ENCODE assay signal across 16 cellular contexts in genomic region chr3:130991126-130991525, GRCh38.
"Had no signal": no experiment of that assay in that cellular context is flagged by ENCODE, and none has a peak within 500 bp of the region (broad histone marks: within the 10 kb centered on the region; RNA-seq: fewer than 3 reads in every experiment).

No MANE protein-coding gene starts in this region.

- H3K4me1 Mint-ChIP-seq: mesothelial cell of epicardium had no signal

- H3K9me3 ChIP-seq: heart left ventricle, ovary, prostate gland, testis, vagina had no signal

- H3K27me3 ChIP-seq: heart left ventricle, ovary, testis, vagina had no signal

- H3K27ac Mint-ChIP-seq: activated CD4-positive, alpha-beta memory T cell treated with anti-CD3 and anti-CD28 coated beads for 36 hours; activated naive CD4-positive, alpha-beta T cell treated with anti-CD3 and anti-CD28 coated beads, Interleukin-2, amount 50 U/mL, for 24 hours; mesothelial cell of epicardium; natural killer cell; type B pancreatic cell had no signal

- H3K9me3 Mint-ChIP-seq: activated CD4-positive, alpha-beta memory T cell treated with anti-CD3 and anti-CD28 coated beads for 36 hours; activated naive CD4-positive, alpha-beta T cell treated with anti-CD3 and anti-CD28 coated beads, Interleukin-2, amount 50 U/mL, for 24 hours; effector memory CD8-positive, alpha-beta T cell; mesothelial cell of epicardium; natural killer cell; type B pancreatic cell had no signal

- H3K27me3 Mint-ChIP-seq: activated CD4-positive, alpha-beta memory T cell treated with anti-CD3 and anti-CD28 coated beads for 36 hours; activated naive CD4-positive, alpha-beta T cell treated with anti-CD3 and anti-CD28 coated beads, Interleukin-2, amount 50 U/mL, for 24 hours; effector memory CD8-positive, alpha-beta T cell; type B pancreatic cell had no signal

- H3K27ac ChIP-seq: heart left ventricle, ovary, prostate gland, testis, vagina had no signal

- ATAC-seq: effector memory CD8-positive, alpha-beta T cell; heart left ventricle; left ventricle myocardium superior; natural killer cell had no signal

- DNase-seq: activated CD4-positive, alpha-beta memory T cell treated with anti-CD3 and anti-CD28 coated beads for 36 hours; activated CD4-positive, alpha-beta T cell treated with anti-CD3 and anti-CD28 coated beads for 1 hour; activated gamma-delta T cell; central memory CD4-positive, alpha-beta T cell; effector memory CD8-positive, alpha-beta T cell; heart left ventricle; left ventricle myocardium superior; mammary epithelial cell; natural killer cell; ovary had no signal

- H3K4me1 ChIP-seq: heart left ventricle, prostate gland, testis, vagina had no signal

- H3K4me3 Mint-ChIP-seq: activated CD4-positive, alpha-beta memory T cell treated with anti-CD3 and anti-CD28 coated beads for 36 hours; activated naive CD4-positive, alpha-beta T cell treated with anti-CD3 and anti-CD28 coated beads, Interleukin-2, amount 50 U/mL, for 24 hours; effector memory CD8-positive, alpha-beta T cell; mesothelial cell of epicardium; natural killer cell; type B pancreatic cell had no signal
